ENCODE assay signal across 8 cellular contexts in the genomic region with DNA sequence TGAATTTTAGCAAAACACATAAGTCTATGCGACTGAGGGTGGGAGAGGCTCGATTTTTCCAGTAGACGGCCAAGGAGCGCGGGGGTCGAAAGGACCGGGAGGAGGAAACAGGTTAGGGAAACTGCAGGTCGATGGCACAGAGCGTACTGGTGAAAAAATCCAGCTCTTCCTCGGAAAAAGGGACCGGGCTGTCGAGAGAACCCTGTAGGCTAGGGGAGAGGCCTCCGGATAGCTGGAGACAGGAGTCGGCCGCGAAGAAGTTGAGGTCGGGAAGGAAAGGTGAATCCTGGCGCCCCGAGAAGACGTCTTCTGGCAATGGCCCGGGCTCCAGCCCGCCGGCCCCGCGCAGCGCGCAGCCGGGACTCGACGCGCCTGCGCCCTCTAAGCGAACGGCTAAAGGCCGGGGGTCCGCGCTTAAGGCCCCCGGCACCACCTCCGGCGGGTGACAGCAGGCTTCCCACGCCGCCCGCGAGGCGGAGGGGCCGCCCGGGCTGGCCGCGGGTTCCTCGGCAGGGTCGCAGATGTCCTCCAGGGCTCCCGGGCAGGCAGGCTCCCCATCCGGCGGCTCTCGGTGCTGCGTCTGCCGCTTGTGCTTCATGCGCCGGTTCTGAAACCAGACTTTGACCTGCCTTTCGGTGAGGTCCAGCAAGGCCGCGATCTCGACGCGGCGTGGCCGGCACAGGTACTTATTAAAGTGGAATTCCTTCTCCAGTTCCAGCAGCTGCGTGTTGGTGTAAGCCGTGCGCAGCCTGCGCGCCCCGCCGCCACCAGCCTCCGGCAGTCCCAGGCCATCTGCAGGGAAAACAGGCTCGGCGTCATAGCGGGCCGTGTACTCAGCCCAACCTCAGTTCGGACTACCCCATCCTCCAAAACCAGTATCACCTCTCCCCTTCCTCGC. TPM values are rescaled to one million over a fixed set of nuclear protein-coding genes. Genes with fewer than 3 reads are reported as not detected.
DNase-seq lines count a peak whose midpoint lies in the region; ATAC-seq and TF ChIP-seq lines count a peak whose summit lies in the region.

No MANE protein-coding gene starts in this region.

- no peaks in the 10 kb centered on the region for H3K9me2 ChIP-seq in PC-9 (ENCODE audit: insufficient read depth)

- H3F3A ChIP-seq in PC-9 (ENCODE audit: insufficient read depth, low read depth) = peaks cover 7% of the 10 kb centered on the region; the same call in 1 of the 2 replicates

- H4K20me1 ChIP-seq in PC-9 (ENCODE audit: insufficient read depth) = no peaks in the 10 kb centered on the region

- H3K27me3 ChIP-seq in iPS-20b (ENCODE audit: insufficient read depth, low read length) = peaks cover 100% of the 10 kb centered on the region
- no peaks in the 10 kb centered on the region for H3K27me3 ChIP-seq in PC-9 (ENCODE audit: insufficient read depth, low read depth)

- H3K27me3 Mint-ChIP-seq in T-helper 1 cell treated with Interleukin-12 subunit alpha and Interleukin-12 subunit beta and Interleukin-4 antibody, amounts not matched to agents 30 μg/mL and 1 μg/mL, for 36 hours (ENCODE audit: low read depth) = peaks cover 5% of the 10 kb centered on the region

- peak; percentile 67 for ATAC-seq in HG02763 (IDR thresholded peaks at IDR 0.05; ENCODE audit: unreplicated experiment)

- H3K79me2 ChIP-seq in PC-9 (ENCODE audit: low read depth) = no peaks in the 10 kb centered on the region

- H3K27ac Mint-ChIP-seq in T-helper 1 cell treated with Interleukin-12 subunit alpha and Interleukin-12 subunit beta and Interleukin-4 antibody, amounts not matched to agents 30 μg/mL and 1 μg/mL, for 36 hours = peak overlapping the region; percentile 97

- BruUV-seq in PC-9 (replicated peaks; lab: Mats Ljungman, UMichigan) = no TSS peak

- POLR2A ChIA-PET in PC-9 (lab: Charles Lee; ENCODE audit: unreplicated experiment) = no interaction called here

- H3K4me3 Mint-ChIP-seq in T-helper 1 cell treated with Interleukin-12 subunit alpha and Interleukin-12 subunit beta and Interleukin-4 antibody, amounts not matched to agents 30 μg/mL and 1 μg/mL, for 36 hours = peak overlapping the region; percentile 99

- H3K4me2 ChIP-seq in PC-9 = no peak overlapping the region

- H3K27ac ChIP-seq in iPS-20b (ENCODE audit: low read length) (no peak overlapping the region), PC-9 (no peak overlapping the region)

- CTCF ChIA-PET in PC-9 (lab: Charles Lee) = no interaction called here

- H3K9ac ChIP-seq in iPS-20b (ENCODE audit: low read depth, low read length) = no peak overlapping the region

- H3K36me3 ChIP-seq in iPS-20b (ENCODE audit: insufficient read depth, low read depth, low read length) = no peaks in the 10 kb centered on the region
- H3K36me3 ChIP-seq in PC-9 (ENCODE audit: low read depth) = no peaks in the 10 kb centered on the region

- H3K9me3 ChIP-seq in iPS-20b (ENCODE audit: insufficient read depth, low read depth, low read length) (peaks cover 2% of the 10 kb centered on the region; the same call in 1 of the 2 replicates), PC-9 (ENCODE audit: insufficient read depth, low read depth) (no peaks in the 10 kb centered on the region)

- H3K4me1 ChIP-seq in iPS-20b (ENCODE audit: insufficient read depth, low read length) (peaks cover 9% of the 10 kb centered on the region), PC-9 (replicated peaks; ENCODE audit: insufficient read depth) (no peaks in the 10 kb centered on the region)

- in situ Hi-C loops in astrocyte of the spinal cord (cut with HindIII; ENCODE audit: low sequenced_read_pairs) = no loop called here

- peak; percentile 35 for TF ChIP-seq CTCF in GM12864 (IDR thresholded peaks at IDR 0.05; ENCODE audit: low read depth, low read length, missing control alignments)
- no peak for TF ChIP-seq CTCF in astrocyte of the spinal cord (IDR thresholded peaks at IDR 0.05; ENCODE audit: low read depth, low read length)
- TF ChIP-seq CTCF in PC-9 (conservative IDR thresholded peaks at IDR 0.05) = no peak

- H3K36me3 Mint-ChIP-seq in T-helper 1 cell treated with Interleukin-12 subunit alpha and Interleukin-12 subunit beta and Interleukin-4 antibody, amounts not matched to agents 30 μg/mL and 1 μg/mL, for 36 hours (ENCODE audit: low read depth) = peaks cover 24% of the 10 kb centered on the region

- H2AFZ ChIP-seq in PC-9 = no peak overlapping the region

- DNase-seq in GM12864 (ENCODE audit: low read depth) = no peak
- peak; percentile 75 for DNase-seq in astrocyte of the spinal cord (ENCODE audit: low read depth, low spot score)
- peak; percentile 76 for DNase-seq in stimulated activated CD4-positive, alpha-beta T cell treated with anti-CD3 and anti-CD28 coated beads, Interleukin-15, amount 100 ng/mL, for 24 hours
- no peak for DNase-seq in PC-9
- DNase-seq in GOT3 (lab: John Stamatoyannopoulos, UW) = no peak

- peaks cover 47% of the 10 kb centered on the region for H3K4me1 Mint-ChIP-seq in T-helper 1 cell treated with Interleukin-12 subunit alpha and Interleukin-12 subunit beta and Interleukin-4 antibody, amounts not matched to agents 30 μg/mL and 1 μg/mL, for 36 hours (ENCODE audit: low read depth)

- no peaks in the 10 kb centered on the region for H3K9me3 Mint-ChIP-seq in T-helper 1 cell treated with Interleukin-12 subunit alpha and Interleukin-12 subunit beta and Interleukin-4 antibody, amounts not matched to agents 30 μg/mL and 1 μg/mL, for 36 hours

- intact Hi-C loops in PC-9 (cut with micrococcal nuclease; ENCODE audit: unreplicated experiment) = no loop called here

- peak overlapping the region; percentile 55 for H3K4me3 ChIP-seq in GM12864 (ENCODE audit: low read depth, low read length)
- H3K4me3 ChIP-seq in astrocyte of the spinal cord (ENCODE audit: low read depth, low read length) = peak overlapping the region; percentile 93
- H3K4me3 ChIP-seq in iPS-20b (ENCODE audit: low read length) = peak overlapping the region; percentile 51
- no peak overlapping the region for H3K4me3 ChIP-seq in PC-9

RNA-seq across cellular contexts. Expression of gene HOXB2, which starts 1.7 kb away (rescaled TPM):
- total RNA-seq in PC-9 (2021) = 0.31 and 0.90 TPM in 2 replicates

RNA-seq across cellular contexts. Expression of gene HOXB1, which starts 12.4 kb away (rescaled TPM):
- total RNA-seq in PC-9 (2021) = not detected in 2 replicates

RNA-seq across cellular contexts. Expression of gene HOXB4, which starts 34.9 kb away (rescaled TPM):
- 2.0 and 2.1 TPM in 2 replicates for total RNA-seq in PC-9 (2021)

RNA-seq across cellular contexts. Expression of gene HOXB3, which starts 46.8 kb away (rescaled TPM):
- total RNA-seq in PC-9 (2021) = 17.2 and 19.1 TPM in 2 replicates

RNA-seq across cellular contexts. Expression of gene HOXB5, which starts 50.4 kb away (rescaled TPM):
- 8.3 and 12.9 TPM in 2 replicates for total RNA-seq in PC-9 (2021)

Comparison
In these comparisons a context has a peak if more than half of its experiments do, and no peak if none do; other contexts are left out.
1. DNase-seq: peak in astrocyte of the spinal cord (single experiment) and stimulated activated CD4-positive, alpha-beta T cell treated with anti-CD3 and anti-CD28 coated beads, Interleukin-15, amount 100 ng/mL, for 24 hours (single experiment); none in GM12864 (single experiment), PC-9 (0 of 2) and GOT3 (single experiment).